In genomic region chr13:102771298-102772041, GRCh38 we compare ENCODE assay signal across 13 cellular contexts. TPM values are rescaled to one million over a fixed set of nuclear protein-coding genes. Genes with fewer than 3 reads are reported as not detected.
DNase-seq lines count a peak whose midpoint lies in the region; ATAC-seq and TF ChIP-seq lines count a peak whose summit lies in the region.
"Had no signal": no experiment of that assay in that cellular context is flagged by ENCODE, and none has a peak within 500 bp of the region (broad histone marks: within the 10 kb centered on the region; RNA-seq: fewer than 3 reads in every experiment).

No MANE protein-coding gene starts in this region.

- peaks cover 16% of the 10 kb centered on the region for H3K4me1 ChIP-seq in vagina

- TF ChIP-seq CTCF in activated CD8-positive, alpha-beta T cell treated with anti-CD3 and anti-CD28 coated beads for 36 hours (IDR thresholded peaks at IDR 0.05): no peak
- TF ChIP-seq CTCF in nephron (IDR thresholded peaks at IDR 0.05; ENCODE audit: unreplicated experiment in 3 of 3): no peak
- TF ChIP-seq CTCF in vagina (IDR thresholded peaks at IDR 0.05): no peak

- peaks cover 42% of the 10 kb centered on the region for H3K4me1 Mint-ChIP-seq in activated CD8-positive, alpha-beta T cell treated with anti-CD3 and anti-CD28 coated beads for 36 hours (ENCODE audit: low read depth)
- H3K4me1 Mint-ChIP-seq in nephron: peaks cover 18% of the 10 kb centered on the region

- no peaks in the 10 kb centered on the region for H3K9me3 ChIP-seq in vagina
- H3K9me3 ChIP-seq: thyroid gland had no signal

- H3K27ac ChIP-seq in vagina: no peak overlapping the region
- H3K27ac ChIP-seq: foreskin keratinocyte, thyroid gland had no signal

- no peak for TF ChIP-seq POLR2A in vagina (IDR thresholded peaks at IDR 0.05)

- peak overlapping the region; percentile 88 for H3K4me3 Mint-ChIP-seq in activated CD8-positive, alpha-beta T cell treated with anti-CD3 and anti-CD28 coated beads for 36 hours
- H3K4me3 Mint-ChIP-seq in nephron: peak overlapping the region; percentile 37 to 96 (median 85)

- H3K9me3 Mint-ChIP-seq in activated CD8-positive, alpha-beta T cell treated with anti-CD3 and anti-CD28 coated beads for 36 hours: no peaks in the 10 kb centered on the region
- H3K9me3 Mint-ChIP-seq in nephron: no peaks in the 10 kb centered on the region

- peaks cover 22% of the 10 kb centered on the region for H3K36me3 Mint-ChIP-seq in activated CD8-positive, alpha-beta T cell treated with anti-CD3 and anti-CD28 coated beads for 36 hours (ENCODE audit: low read depth)
- H3K36me3 Mint-ChIP-seq in nephron (ENCODE audit: low read depth): peaks cover 4% of the 10 kb centered on the region

- no peak overlapping the region for H3K27ac Mint-ChIP-seq in activated CD8-positive, alpha-beta T cell treated with anti-CD3 and anti-CD28 coated beads for 36 hours
- no peak overlapping the region for H3K27ac Mint-ChIP-seq in nephron

- POLR2A ChIA-PET in activated CD8-positive, alpha-beta T cell treated with anti-CD3 and anti-CD28 coated beads for 36 hours (lab: Charles Lee): interaction anchor here (4.8 kb wide), 1 partner anchor 74 kb away, joined by 23 read pairs; the partner anchor contains the start of gene ERCC5

- intact Hi-C loops in activated CD8-positive, alpha-beta T cell treated with anti-CD3 and anti-CD28 coated beads for 36 hours (cut with micrococcal nuclease): loop anchor here (5.0 to 10.0 kb wide), 3 partner anchors 76 to 377 kb away; partner anchors contain the start of genes ERCC5 and TPP2
- intact Hi-C loops in vagina (cut with DNase I): no loop called here

- H3K36me3 ChIP-seq in vagina: no peaks in the 10 kb centered on the region

- no peaks in the 10 kb centered on the region for H3K27me3 Mint-ChIP-seq in activated CD8-positive, alpha-beta T cell treated with anti-CD3 and anti-CD28 coated beads for 36 hours
- peaks cover 3% of the 10 kb centered on the region for H3K27me3 Mint-ChIP-seq in nephron (ENCODE audit: low read depth)

- no peaks in the 10 kb centered on the region for H3K27me3 ChIP-seq in vagina
- H3K27me3 ChIP-seq: foreskin keratinocyte, thyroid gland had no signal

- H3K4me3 ChIP-seq in vagina: no peak overlapping the region
- H3K4me3 ChIP-seq: thyroid gland had no signal

- ATAC-seq in activated CD8-positive, alpha-beta T cell treated with anti-CD3 and anti-CD28 coated beads for 36 hours: no peak
- no peak for ATAC-seq in GM21367 (IDR thresholded peaks at IDR 0.05; ENCODE audit: unreplicated experiment)
- ATAC-seq: foreskin keratinocyte, left colon had no signal

- DNase-seq in GF-D8 (lab: John Stamatoyannopoulos, UW): peak; percentile 57
- peak; percentile 15 for DNase-seq in Kasumi-1 (lab: John Stamatoyannopoulos, UW)
- DNase-seq in activated CD8-positive, alpha-beta T cell treated with anti-CD3 and anti-CD28 coated beads for 36 hours: no peak
- no peak for DNase-seq in vagina (ENCODE audit: extremely low spot score in 2 of 2)
- no peak for DNase-seq in effector CD8-positive, alpha-beta T cell (lab: John Stamatoyannopoulos, UW)
- DNase-seq: foreskin keratinocyte, H7, left colon, MM.1S, NCI-H526, thyroid gland had no signal

- CTCF ChIA-PET in activated CD8-positive, alpha-beta T cell treated with anti-CD3 and anti-CD28 coated beads for 36 hours (lab: Charles Lee): interaction anchor here (0.6 kb wide), 1 partner anchor 179 kb away, joined by 4 read pairs; no protein-coding TSS in a partner anchor

RNA-seq across cellular contexts. Expression of gene TEX30, which starts 2.1 kb away (rescaled TPM):
- total RNA-seq in activated CD8-positive, alpha-beta T cell treated with anti-CD3 and anti-CD28 coated beads for 36 hours: 10 to 100 TPM; 30.5 to 32.8 TPM
- 10.1 TPM for total RNA-seq in vagina

RNA-seq across cellular contexts. Expression of gene POGLUT2, which starts 27.3 kb away (rescaled TPM):
- 1 to 10 TPM; 3.4 to 4.2 TPM for total RNA-seq in activated CD8-positive, alpha-beta T cell treated with anti-CD3 and anti-CD28 coated beads for 36 hours
- 5.4 TPM for total RNA-seq in vagina

RNA-seq across cellular contexts. Expression of gene BIVM, which starts 27.4 kb away (rescaled TPM):
- 10 to 100 TPM; 17.3 to 18.4 TPM for total RNA-seq in activated CD8-positive, alpha-beta T cell treated with anti-CD3 and anti-CD28 coated beads for 36 hours
- 12.3 TPM for total RNA-seq in vagina

Comparison
In these comparisons a context has a peak if more than half of its experiments do, and no peak if none do; other contexts are left out.
1. DNase-seq: peak in GF-D8 (single experiment) and Kasumi-1 (2 of 2); none in activated CD8-positive, alpha-beta T cell treated with anti-CD3 and anti-CD28 coated beads for 36 hours (single experiment), vagina (0 of 2) and effector CD8-positive, alpha-beta T cell (single experiment).